20 cellular contexts compared by ENCODE assay signal in the genomic region with DNA sequence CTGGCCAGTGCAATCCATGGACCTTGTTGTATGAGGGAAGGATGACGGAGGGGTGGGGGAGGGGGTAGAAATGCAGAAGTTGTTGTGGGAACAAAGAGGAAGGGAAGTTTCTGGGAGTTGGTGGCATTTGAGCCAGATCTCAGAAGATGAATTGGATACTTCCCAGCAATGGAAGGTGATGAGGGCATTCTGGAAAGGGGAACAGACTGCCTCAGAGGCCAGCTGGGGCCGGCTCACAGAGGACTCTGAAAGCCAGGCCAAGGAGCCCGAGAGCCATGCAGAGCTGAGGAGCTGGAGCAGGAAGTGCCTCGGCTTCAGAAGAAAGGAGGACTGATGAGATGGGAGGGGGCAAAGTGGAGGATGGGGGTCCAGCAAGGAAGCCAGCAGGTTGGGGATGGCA. TPM values are rescaled to one million over a fixed set of nuclear protein-coding genes. Genes with fewer than 3 reads are reported as not detected.
DNase-seq lines count a peak whose midpoint lies in the region; ATAC-seq, FAIRE-seq and TF ChIP-seq lines count a peak whose summit lies in the region.
"Had no signal": no experiment of that assay in that cellular context is flagged by ENCODE, and none has a peak within 500 bp of the region (broad histone marks: within the 10 kb centered on the region; RNA-seq: fewer than 3 reads in every experiment).

No MANE protein-coding gene starts in this region.

- in situ Hi-C loops in KBM-7 (cut with MboI; ENCODE audit: low pct_unique_long_range_greater_than_20kb, low sequenced_read_pairs), result no loop called here

- H3K27me3 ChIP-seq in GM23338 (ENCODE audit: insufficient read depth) (peaks cover 40% of the 10 kb centered on the region), H1 (replicated peaks in 1 of 4; ENCODE audit: control insufficient read depth in 3 of 4, extremely low read depth in 1 of 4, insufficient read depth in 3 of 4, low read length in 3 of 4) (peaks cover 8 to 38% (median 25%) of the 10 kb centered on the region in 4 experiments), osteoblast (ENCODE audit: insufficient read depth, low read length) (peaks cover 31% of the 10 kb centered on the region)

- no peak overlapping the region; the same call in 2 of the 3 replicates for H3K4me3 Mint-ChIP-seq in GM23338

- H3K9me3 ChIP-seq in H1 (ENCODE audit: insufficient read depth in 2 of 2, low read depth in 1 of 2, low read length in 1 of 2), result no peaks in the 10 kb centered on the region
- no peaks in the 10 kb centered on the region for H3K9me3 ChIP-seq in osteoblast (ENCODE audit: low read depth, low read length)
- H3K9me3 ChIP-seq: A549, Caco-2 had no signal

- POLR2A ChIA-PET in H1 (lab: Charles Lee; ENCODE audit: partially characterized antibody), result interaction anchor here (0.6 to 2.3 kb wide), 2 partner anchors 10 to 329 kb away, joined by 3 to 9 read pairs; no protein-coding TSS in a partner anchor

- TF ChIP-seq EP300 in H1 (IDR thresholded peaks at IDR 0.05; ENCODE audit: borderline replicate concordance in 1 of 2, low read depth in 2 of 2, low read length in 2 of 2), result no peak

- no peak overlapping the region for H2BK5ac ChIP-seq in H1 (ENCODE audit: low read depth, low read length)

- H2AK5ac ChIP-seq in H1 (ENCODE audit: low read depth, low read length), result no peak overlapping the region

- no peak overlapping the region for H3K14ac ChIP-seq in H1 (ENCODE audit: insufficient read length)

- WGBS in H1 (ENCODE audit: extremely low coverage in 1 of 2, insufficient coverage in 1 of 2, insufficient read length in 1 of 2, insufficient replicate concordance in 2 of 2, low coverage in 1 of 2, low lambda C conversion rate in 2 of 2, missing lambda C conversion rate in 1 of 2), 2 experiments, result 74 to 100% methylated on average over 1 to 4 of the region's 4 CpGs

- DNase-seq in GM23338 (ENCODE audit: low spot score) (no peak), KBM-7 (peak; percentile 30), H1 (ENCODE audit: low read depth in 1 of 2, low spot score in 2 of 2) (no peak), osteoblast (ENCODE audit: insufficient read length, low spot score, missing footprints) (peak; percentile 80), NCI-H1436 (lab: John Stamatoyannopoulos, UW) (no peak), NCI-H774 (lab: John Stamatoyannopoulos, UW) (no peak), NCI-H1694 (lab: John Stamatoyannopoulos, UW) (no peak)
- DNase-seq: Caco-2; CD8-positive, alpha-beta memory T cell; DND-41; GDM1 had no signal

- TF ChIP-seq RAD21 in H1 (IDR thresholded peaks at IDR 0.05 in 1 of 2, conservative IDR thresholded peaks at IDR 0.05 in 1 of 2; ENCODE audit: low read depth in 2 of 2, low read length in 2 of 2), result no peak

- no peak for TF ChIP-seq POLR2A in H1 (IDR thresholded peaks at IDR 0.05; ENCODE audit: control extremely low read depth in 1 of 2, low read depth in 2 of 2, low read length in 2 of 2)

- H3K36me3 ChIP-seq in GM23338 (ENCODE audit: insufficient read depth) (no peaks in the 10 kb centered on the region), H1 (ENCODE audit: control insufficient read depth in 2 of 4, insufficient read depth in 4 of 4, low read length in 3 of 4) (no peaks in the 10 kb centered on the region), osteoblast (ENCODE audit: insufficient read depth, low read length) (no peaks in the 10 kb centered on the region)

- no peak for FAIRE-seq in H1 (lab: Jason Lieb, UNC)
- FAIRE-seq: A549, GM12892, GM19239, H54 had no signal

- ATAC-seq in GM23338 (no peak), GM21367 (IDR thresholded peaks at IDR 0.05; ENCODE audit: unreplicated experiment) (no peak)
- ATAC-seq: A549 had no signal

- H3K79me1 ChIP-seq in H1 (ENCODE audit: low read depth, low read length), result no peaks in the 10 kb centered on the region

- H4K91ac ChIP-seq in H1 (replicated peaks; ENCODE audit: insufficient read length, low read length), result no peak overlapping the region

- H2BK12ac ChIP-seq in H1 (ENCODE audit: low read depth, low read length), result no peak overlapping the region

- peaks cover 5% of the 10 kb centered on the region; the same call in 1 of the 3 replicates for H3K9me3 Mint-ChIP-seq in GM23338

- no peak overlapping the region for H4K8ac ChIP-seq in H1 (ENCODE audit: extremely low read depth, insufficient read depth, low read length)

- H3K4me2 ChIP-seq in GM23338 (0 out of 2 replicates have a peak overlapping the region, but pooled peaks have one; percentile 8), H1 (ENCODE audit: insufficient read depth in 1 of 2, low read depth in 2 of 2, low read length in 2 of 2) (no peak overlapping the region), osteoblast (ENCODE audit: insufficient read depth, low read length) (no peak overlapping the region)
- H3K4me2 ChIP-seq: A549 had no signal

- H3F3A ChIP-seq in GM23338 (replicated peaks; ENCODE audit: low read depth), result 0 out of 2 replicates have a peak, but pooled peaks cover 5% of the 10 kb centered on the region

- H3K23ac ChIP-seq in H1 (ENCODE audit: insufficient read length), result no peak overlapping the region

- TF ChIP-seq CTCF in GM23338 (conservative IDR thresholded peaks at IDR 0.05; ENCODE audit: low read depth in 2 of 2) (no peak), H1 (IDR thresholded peaks at IDR 0.05; ENCODE audit: control extremely low read depth in 1 of 3, insufficient read depth in 1 of 3, low read depth in 1 of 3, low read length in 3 of 3) (no peak), osteoblast (IDR thresholded peaks at IDR 0.05; ENCODE audit: extremely low read depth, low read depth, low read length) (no peak)

- no peak overlapping the region for H3K9ac ChIP-seq in H1 (replicated peaks in 1 of 4; ENCODE audit: extremely low read depth in 1 of 4, low read depth in 3 of 4, low read length in 3 of 4)

- no peak overlapping the region for H2BK20ac ChIP-seq in H1 (ENCODE audit: low read length)

- no peak overlapping the region for H2BK120ac ChIP-seq in H1 (replicated peaks; ENCODE audit: low read depth, low read length)

- H3K18ac ChIP-seq in H1 (ENCODE audit: extremely low read depth, low read length), result no peak overlapping the region

- peaks cover 6% of the 10 kb centered on the region; the same call in 1 of the 2 replicates for H3K23me2 ChIP-seq in H1 (ENCODE audit: low read depth, low read length)

- H2BK15ac ChIP-seq in H1 (ENCODE audit: low read length), result no peak overlapping the region

- H3K9me2 ChIP-seq in GM23338 (ENCODE audit: insufficient read depth), result no peaks in the 10 kb centered on the region

- no peaks in the 10 kb centered on the region for H3K79me2 ChIP-seq in GM23338 (replicated peaks; ENCODE audit: insufficient read depth)
- H3K79me2 ChIP-seq in H1 (ENCODE audit: control insufficient read depth in 1 of 2, insufficient read depth in 2 of 2, low read length in 2 of 2), result no peaks in the 10 kb centered on the region
- no peaks in the 10 kb centered on the region for H3K79me2 ChIP-seq in osteoblast (ENCODE audit: insufficient read depth, low read length)

- no peak overlapping the region for H3K4ac ChIP-seq in H1 (replicated peaks; ENCODE audit: insufficient read length, low read depth, low read length)

- H3K36me3 Mint-ChIP-seq in GM23338 (ENCODE audit: low read depth), result peaks cover 2% of the 10 kb centered on the region; the same call in 1 of the 3 replicates

- H2AFZ ChIP-seq in GM23338 (no peak overlapping the region), H1 (ENCODE audit: low read length) (no peak overlapping the region), osteoblast (ENCODE audit: low read length) (no peak overlapping the region)

- peaks cover 28% of the 10 kb centered on the region for H3K4me1 Mint-ChIP-seq in GM23338

- peaks cover 29% of the 10 kb centered on the region for H3K27me3 Mint-ChIP-seq in GM23338 (ENCODE audit: insufficient read depth, low read depth, poor library complexity)

- H3K27ac ChIP-seq in GM23338 (ENCODE audit: low read depth), result no peak overlapping the region
- H3K27ac ChIP-seq in H1 (ENCODE audit: low read depth, low read length), result no peak overlapping the region
- H3K27ac ChIP-seq in osteoblast (ENCODE audit: low read depth, low read length), result no peak overlapping the region
- H3K27ac ChIP-seq: A549, HL-60 had no signal

- no peak overlapping the region for H3K56ac ChIP-seq in H1 (replicated peaks; ENCODE audit: insufficient read length, low read depth, low read length)

- no peaks in the 10 kb centered on the region; the same call in 1 of the 2 replicates for H4K20me1 ChIP-seq in GM23338 (replicated peaks; ENCODE audit: insufficient read depth)
- peaks cover 0 to 9% of the 10 kb centered on the region in 2 experiments for H4K20me1 ChIP-seq in H1 (replicated peaks in 1 of 2; ENCODE audit: control insufficient read depth in 1 of 2, insufficient read depth in 2 of 2, low read length in 2 of 2)
- H4K20me1 ChIP-seq in osteoblast (ENCODE audit: insufficient read depth, low read length), result no peaks in the 10 kb centered on the region

- no peak overlapping the region for H3K4me3 ChIP-seq in GM23338
- no peak overlapping the region for H3K4me3 ChIP-seq in H1 (ENCODE audit: extremely low read depth in 1 of 4, insufficient read depth in 2 of 4, low read depth in 3 of 4, low read length in 4 of 4)
- H3K4me3 ChIP-seq in osteoblast (ENCODE audit: insufficient read depth, low read length), result no peak overlapping the region
- H3K4me3 ChIP-seq: A549 had no signal

- peaks cover 19% of the 10 kb centered on the region for H3K4me1 ChIP-seq in GM23338 (ENCODE audit: insufficient read depth)
- H3K4me1 ChIP-seq in H1 (replicated peaks in 1 of 4; ENCODE audit: control insufficient read depth in 3 of 4, insufficient read depth in 4 of 4, low read length in 3 of 4), result peaks cover 0 to 11% (median 8%) of the 10 kb centered on the region in 4 experiments; a peak in 5 of 7 replicates
- no peaks in the 10 kb centered on the region for H3K4me1 ChIP-seq in osteoblast (ENCODE audit: insufficient read depth, low read length)

- CTCF ChIA-PET in H1 (lab: Charles Lee; ENCODE audit: partially characterized antibody), result interaction anchor here (8.7 kb wide), 1 partner anchor 26 kb away, joined by 101 read pairs; the partner anchor contains the start of gene C20orf202

- no peak overlapping the region for H4K5ac ChIP-seq in H1 (ENCODE audit: insufficient read length, low read depth, low read length)

- H3K27ac Mint-ChIP-seq in GM23338, result no peak overlapping the region

RNA-seq across cellular contexts. Expression of gene TMEM74B, which starts 2.6 kb away (rescaled TPM):
- total RNA-seq in GM23338 (2014; rRNA removed; shearing (Covaris generic)), result 3.6 and 4.8 TPM in 2 replicates
- 1.0 and 1.5 TPM in 2 replicates for polyA plus RNA-seq in GM23338 (2016; fragmentation: Nextera tagmentation; extraction: Ambion mirVana)
- total RNA-seq in H1 (2021; fragmentation: NEBNext Ultra II Directional; extraction: Animal tissue kit (Norgen Biotek cat#: 25700)), result 2.8 and 4.0 TPM in 2 replicates
- polyA plus RNA-seq in H1 (2011; rRNA removed), result 6.4 and 7.8 TPM in 2 replicates
- polyA plus RNA-seq in H1 (2011; cell fraction: cytosol; rRNA removed), result 6.9 TPM
- polyA plus RNA-seq in H1 (2011; cell fraction: nucleus; rRNA removed), result 35.6 TPM
- polyA plus RNA-seq in H1 (2012, experiment 1 of 2), result 6.5 to 8.5 TPM (median 7.9 TPM) in 4 replicates
- polyA plus RNA-seq in H1 (2012, experiment 2 of 2), result 2.8 TPM
- polyA plus RNA-seq in H1 (2013, experiment 1 of 2), result 4.5 TPM
- 3.7 TPM for polyA plus RNA-seq in H1 (2013, experiment 2 of 2)
- polyA minus RNA-seq in H1 (2011; rRNA and poly(A)+ RNA removed), result 1.4 and 1.5 TPM in 2 replicates
- polyA minus RNA-seq in H1 (2011; cell fraction: cytosol; rRNA and poly(A)+ RNA removed), result 2.2 TPM
- 4.7 TPM for polyA minus RNA-seq in H1 (2011; cell fraction: nucleus; rRNA and poly(A)+ RNA removed)
- not detected in 2 replicates for total RNA-seq in osteoblast
- polyA plus RNA-seq: AG04450; CD14-positive monocyte; CD8-positive, alpha-beta memory T cell had no signal

RNA-seq across cellular contexts. Expression of gene C20orf202, which starts 21.1 kb away (rescaled TPM):
- not detected in 2 replicates for total RNA-seq in GM23338 (2014; rRNA removed; shearing (Covaris generic))
- polyA plus RNA-seq in GM23338 (2016; fragmentation: Nextera tagmentation; extraction: Ambion mirVana) (0.17 TPM in 1 of 2 replicates, not detected in the other), H1 (2011; rRNA removed) (0.11 and 0.12 TPM in 2 replicates)
- total RNA-seq in H1 (2021; fragmentation: NEBNext Ultra II Directional; extraction: Animal tissue kit (Norgen Biotek cat#: 25700)), result not detected in 2 replicates
- 0.08 TPM for polyA plus RNA-seq in H1 (2011; cell fraction: cytosol; rRNA removed)
- polyA plus RNA-seq in H1 (2011; cell fraction: nucleus; rRNA removed), result 0.09 TPM
- 0.17 TPM in 1 of 4 replicates, not detected in the others for polyA plus RNA-seq in H1 (2012, experiment 1 of 2)
- polyA plus RNA-seq in H1 (2012, experiment 2 of 2), result not detected
- polyA plus RNA-seq in H1 (2013, experiment 1 of 2), result 0.08 TPM
- polyA plus RNA-seq in H1 (2013, experiment 2 of 2), result 0.04 TPM
- polyA minus RNA-seq in H1 (2011; rRNA and poly(A)+ RNA removed), result 0.17 TPM in 1 of 2 replicates, not detected in the other
- polyA minus RNA-seq in H1 (2011; cell fraction: cytosol; rRNA and poly(A)+ RNA removed), result not detected
- polyA minus RNA-seq in H1 (2011; cell fraction: nucleus; rRNA and poly(A)+ RNA removed), result not detected
- total RNA-seq in osteoblast, result under 0.01 TPM in 1 of 2 replicates, not detected in the other
- total RNA-seq: Caco-2; CD8-positive, alpha-beta memory T cell had no signal
- polyA plus RNA-seq: AG04450; BJ; CD14-positive monocyte; CD8-positive, alpha-beta memory T cell had no signal

RNA-seq across cellular contexts. Expression of gene RAD21L1, which starts 43.7 kb away (rescaled TPM):
- 0.10 TPM in 1 of 2 replicates, not detected in the other for total RNA-seq in GM23338 (2014; rRNA removed; shearing (Covaris generic))
- polyA plus RNA-seq in GM23338 (2016; fragmentation: Nextera tagmentation; extraction: Ambion mirVana), result 0.38 and 0.95 TPM in 2 replicates
- 0.26 and 0.48 TPM in 2 replicates for total RNA-seq in H1 (2021; fragmentation: NEBNext Ultra II Directional; extraction: Animal tissue kit (Norgen Biotek cat#: 25700))
- 0.06 TPM in 1 of 2 replicates, not detected in the other for polyA plus RNA-seq in H1 (2011; rRNA removed)
- 0.13 TPM for polyA plus RNA-seq in H1 (2011; cell fraction: cytosol; rRNA removed)
- 0.06 TPM for polyA plus RNA-seq in H1 (2011; cell fraction: nucleus; rRNA removed)
- polyA plus RNA-seq in H1 (2012, experiment 1 of 2), result 0.16 TPM in 1 of 4 replicates, not detected in the others
- not detected for polyA plus RNA-seq in H1 (2012, experiment 2 of 2)
- 0.16 TPM for polyA plus RNA-seq in H1 (2013, experiment 1 of 2)
- 0.07 TPM for polyA plus RNA-seq in H1 (2013, experiment 2 of 2)
- polyA minus RNA-seq in H1 (2011; rRNA and poly(A)+ RNA removed), result 0.56 TPM in 1 of 2 replicates, not detected in the other
- not detected for polyA minus RNA-seq in H1 (2011; cell fraction: cytosol; rRNA and poly(A)+ RNA removed)
- polyA minus RNA-seq in H1 (2011; cell fraction: nucleus; rRNA and poly(A)+ RNA removed), result not detected
- not detected in 2 replicates for total RNA-seq in osteoblast
- total RNA-seq: Caco-2; CD8-positive, alpha-beta memory T cell had no signal
- polyA plus RNA-seq: A549; CD14-positive monocyte; CD8-positive, alpha-beta memory T cell had no signal

Comparison
In these comparisons a context has a peak if more than half of its experiments do, and no peak if none do; other contexts are left out.
1. DNase-seq: peak in KBM-7 (single experiment) and osteoblast (single experiment); none in GM23338 (single experiment), H1 (0 of 2), NCI-H1436 (single experiment), NCI-H774 (single experiment) and NCI-H1694 (single experiment).